Comparison of ENCODE assay signal across 22 cellular contexts in genomic region chr10:76939862-76940495, GRCh38.
DNase-seq lines count a peak whose midpoint lies in the region; ATAC-seq, FAIRE-seq and TF ChIP-seq lines count a peak whose summit lies in the region.
"Had no signal": no experiment of that assay in that cellular context is flagged by ENCODE, and none has a peak within 500 bp of the region (broad histone marks: within the 10 kb centered on the region; RNA-seq: fewer than 3 reads in every experiment).

No MANE protein-coding gene starts in this region.

- BruUV-seq in Caco-2 (replicated peaks; lab: Mats Ljungman, UMichigan) = no TSS peak

- DNase-seq in NCI-H1417 (lab: John Stamatoyannopoulos, UW) (peak; percentile 37 to 73 (median 39)), NCI-H2227 treated with DMSO at 0.1 percent for 48 hours (lab: John Stamatoyannopoulos, UW) (peak; percentile 34), pancreas (no peak), H4 (ENCODE audit: low spot score) (no peak), Caco-2 (no peak), type B pancreatic cell (ENCODE audit: extremely low spot score, unreplicated experiment) (no peak)
- DNase-seq: activated CD4-positive, alpha-beta T cell treated with anti-CD3 and anti-CD28 coated beads, Interleukin-2, amount 50 U/mL, for 4 hours; activated effector memory CD4-positive, alpha-beta T cell treated with Interleukin-2 at 50 U/mL for 16 hours; activated naive CD8-positive, alpha-beta T cell treated with anti-CD3 and anti-CD28 coated beads, Interleukin-2, amount 50 U/mL, for 24 hours; body of pancreas; CD8-positive, alpha-beta T cell; effector memory CD4-positive, alpha-beta T cell; left colon; NCI-H526 treated with DMSO at 0.1 percent for 48 hours; PC-9; SIG-M5; stimulated activated CD4-positive, alpha-beta T cell treated with anti-CD3 and anti-CD28 coated beads, Interleukin-4, amount 100 ng/mL, for 4 hours; stomach; upper lobe of right lung had no signal

- no peak overlapping the region for H3K4me3 ChIP-seq in pancreas
- H3K4me3 ChIP-seq in Caco-2 (ENCODE audit: low read depth, low read length) = no peak overlapping the region
- H3K4me3 ChIP-seq: body of pancreas, esophagus muscularis mucosa, PC-9, stomach, upper lobe of right lung had no signal

- TF ChIP-seq CTCF in brain (conservative IDR thresholded peaks at IDR 0.05) = no peak
- no peak for TF ChIP-seq CTCF in pancreas (IDR thresholded peaks at IDR 0.05)
- TF ChIP-seq CTCF in Caco-2 (IDR thresholded peaks at IDR 0.05; ENCODE audit: insufficient read depth in 1 of 2, low read depth in 1 of 2, low read length in 1 of 2, severe bottlenecking in 1 of 2, unreplicated experiment in 1 of 2) = no peak
- no peak for TF ChIP-seq CTCF in type B pancreatic cell (conservative IDR thresholded peaks at IDR 0.05)

- H3K36me3 Mint-ChIP-seq in brain (no peaks in the 10 kb centered on the region), Caco-2 (ENCODE audit: insufficient read depth, unreplicated experiment) (no peaks in the 10 kb centered on the region), type B pancreatic cell (no peaks in the 10 kb centered on the region)
- H3K36me3 Mint-ChIP-seq: CD8-positive, alpha-beta T cell had no signal

- H3K27me3 Mint-ChIP-seq in brain (peaks cover 8% of the 10 kb centered on the region), Caco-2 (ENCODE audit: insufficient read depth, unreplicated experiment) (no peaks in the 10 kb centered on the region), type B pancreatic cell (peaks cover 64% of the 10 kb centered on the region)

- H3K4me3 Mint-ChIP-seq in brain (peak overlapping the region in 1 of 5 experiments; percentile 2), Caco-2 (ENCODE audit: unreplicated experiment) (no peak overlapping the region), type B pancreatic cell (no peak overlapping the region)
- H3K4me3 Mint-ChIP-seq: activated naive CD8-positive, alpha-beta T cell treated with anti-CD3 and anti-CD28 coated beads, Interleukin-2, amount 50 U/mL, for 24 hours; CD8-positive, alpha-beta T cell; T-helper 1 cell treated with Interleukin-12 subunit alpha and Interleukin-12 subunit beta and Interleukin-4 antibody, amounts not matched to agents 30 μg/mL and 1 μg/mL, for 36 hours had no signal

- H3K36me3 ChIP-seq in pancreas (no peaks in the 10 kb centered on the region), Caco-2 (ENCODE audit: control insufficient read depth, insufficient read depth, low read length) (no peaks in the 10 kb centered on the region)
- H3K36me3 ChIP-seq: upper lobe of right lung had no signal

- no peak overlapping the region for H3K27ac ChIP-seq in pancreas
- H3K27ac ChIP-seq: body of pancreas, esophagus muscularis mucosa, PC-9, upper lobe of right lung had no signal

- ATAC-seq in pancreas = peak in 3 of 4 donors; percentile 39 to 71 (median 68)
- ATAC-seq: activated naive CD8-positive, alpha-beta T cell treated with anti-CD3 and anti-CD28 coated beads, Interleukin-2, amount 50 U/mL, for 24 hours; body of pancreas; CD8-positive, alpha-beta T cell; left colon; upper lobe of right lung had no signal

- no peak for FAIRE-seq in pancreas (lab: Jason Lieb, UNC)

- H3K27ac Mint-ChIP-seq in brain = peak overlapping the region; percentile 40 to 86 (median 77)
- no peak overlapping the region for H3K27ac Mint-ChIP-seq in Caco-2 (ENCODE audit: unreplicated experiment)
- H3K27ac Mint-ChIP-seq in type B pancreatic cell = no peak overlapping the region
- H3K27ac Mint-ChIP-seq: activated naive CD8-positive, alpha-beta T cell treated with anti-CD3 and anti-CD28 coated beads, Interleukin-2, amount 50 U/mL, for 24 hours; CD8-positive, alpha-beta T cell; T-helper 1 cell treated with Interleukin-12 subunit alpha and Interleukin-12 subunit beta and Interleukin-4 antibody, amounts not matched to agents 30 μg/mL and 1 μg/mL, for 36 hours had no signal

- H3K9me3 ChIP-seq in pancreas = no peaks in the 10 kb centered on the region
- H3K9me3 ChIP-seq in Caco-2 = no peaks in the 10 kb centered on the region
- H3K9me3 ChIP-seq: body of pancreas, esophagus muscularis mucosa, stomach, upper lobe of right lung had no signal

- peaks cover 55% of the 10 kb centered on the region for H3K4me1 Mint-ChIP-seq in brain
- peaks cover 12% of the 10 kb centered on the region for H3K4me1 Mint-ChIP-seq in Caco-2 (ENCODE audit: low read depth, unreplicated experiment)
- H3K4me1 Mint-ChIP-seq in type B pancreatic cell (ENCODE audit: unreplicated experiment) = peaks cover 34% of the 10 kb centered on the region
- H3K4me1 Mint-ChIP-seq: activated naive CD8-positive, alpha-beta T cell treated with anti-CD3 and anti-CD28 coated beads, Interleukin-2, amount 50 U/mL, for 24 hours had no signal

- H3K27me3 ChIP-seq in pancreas = no peaks in the 10 kb centered on the region
- no peaks in the 10 kb centered on the region for H3K27me3 ChIP-seq in Caco-2 (replicated peaks; ENCODE audit: control insufficient read depth, insufficient read depth, low read length)
- H3K27me3 ChIP-seq: body of pancreas, esophagus muscularis mucosa, stomach, upper lobe of right lung had no signal

- intact Hi-C loops in pancreas (cut with DNase I) (no loop called here), Caco-2 (cut with micrococcal nuclease; ENCODE audit: unreplicated experiment) (no loop called here)

- CTCF ChIA-PET in Caco-2 (lab: Charles Lee) = no interaction called here

- H3K9me3 Mint-ChIP-seq in brain (no peaks in the 10 kb centered on the region), Caco-2 (ENCODE audit: unreplicated experiment) (no peaks in the 10 kb centered on the region), type B pancreatic cell (no peaks in the 10 kb centered on the region)
- H3K9me3 Mint-ChIP-seq: activated naive CD8-positive, alpha-beta T cell treated with anti-CD3 and anti-CD28 coated beads, Interleukin-2, amount 50 U/mL, for 24 hours; CD8-positive, alpha-beta T cell; T-helper 1 cell treated with Interleukin-12 subunit alpha and Interleukin-12 subunit beta and Interleukin-4 antibody, amounts not matched to agents 30 μg/mL and 1 μg/mL, for 36 hours had no signal

- POLR2A ChIA-PET in Caco-2 (lab: Charles Lee) = no interaction called here

- WGBS in pancreas, 2 donors = 45 to 61% methylated on average over 2 of the region's 2 CpGs

- peaks cover 0 to 5% (median 0%) of the 10 kb centered on the region in 3 donors for H3K4me1 ChIP-seq in pancreas
- H3K4me1 ChIP-seq in Caco-2 = 0 out of 2 replicates have a peak, but pooled peaks cover 6% of the 10 kb centered on the region
- H3K4me1 ChIP-seq: upper lobe of right lung had no signal

Comparison
In these comparisons a context has a peak if more than half of its experiments do, and no peak if none do; other contexts are left out.
1. DNase-seq: peak in NCI-H1417 (3 of 3) and NCI-H2227 treated with DMSO at 0.1 percent for 48 hours (single experiment); none in pancreas (0 of 6), H4 (single experiment), Caco-2 (0 of 2) and type B pancreatic cell (single experiment).
2. H3K27ac Mint-ChIP-seq: peak in brain (5 of 5); none in Caco-2 (single experiment) and type B pancreatic cell (single experiment).